Comparison of ENCODE assay signal across 2 cellular contexts in the genomic region with DNA sequence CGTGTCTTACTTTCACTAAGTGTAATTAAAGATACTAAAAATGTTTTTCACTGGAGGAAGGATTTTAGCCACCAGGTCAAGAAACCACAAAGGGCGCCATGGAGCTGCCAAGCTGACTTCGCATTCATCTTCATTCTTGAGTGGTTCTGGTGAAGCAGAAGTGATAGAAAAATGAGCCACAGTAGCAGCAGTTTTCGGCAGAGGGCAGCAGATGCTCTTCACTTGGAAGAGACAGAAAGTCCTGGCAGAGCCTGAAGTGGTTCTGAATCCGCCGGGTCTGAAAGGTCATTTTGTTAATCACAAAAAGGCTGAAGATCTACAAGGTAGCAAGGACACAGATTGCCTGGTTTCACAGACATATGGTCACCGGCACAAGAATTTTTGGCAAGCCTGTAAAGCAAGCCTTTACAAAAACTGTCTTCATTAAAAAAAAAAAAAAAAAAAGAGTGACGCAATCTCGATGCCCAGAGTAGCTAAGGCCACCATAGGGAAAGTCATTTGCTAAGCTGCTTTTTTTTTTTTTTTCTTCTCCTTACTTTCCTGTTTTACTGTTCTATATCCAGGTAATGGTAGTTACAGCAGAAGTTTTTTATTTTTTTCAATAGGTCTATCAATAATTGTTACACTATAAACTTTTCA.
TF ChIP-seq lines count a peak whose summit lies in the region.

No MANE protein-coding gene starts in this region.

TF ChIP-seq in Ishikawa, 13 proteins besides CTCF, POLR2A, EP300 and RAD21 (continued from another document):
- no peak for TF ChIP-seq NFIC (IDR thresholded peaks at IDR 0.05)
- TF ChIP-seq, protein P1, sequence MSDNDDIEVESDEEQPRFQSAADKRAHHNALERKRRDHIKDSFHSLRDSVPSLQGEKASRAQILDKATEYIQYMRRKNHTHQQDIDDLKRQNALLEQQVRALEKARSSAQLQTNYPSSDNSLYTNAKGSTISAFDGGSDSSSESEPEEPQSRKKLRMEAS (IDR thresholded peaks at IDR 0.05): no peak

TF ChIP-seq in SK-N-SH treated with all-trans-retinoic acid at 6 μM for 48 hours, 23 proteins besides CTCF, POLR2A, EP300 and RAD21 (continued from another document):
- TF ChIP-seq, protein P2, sequence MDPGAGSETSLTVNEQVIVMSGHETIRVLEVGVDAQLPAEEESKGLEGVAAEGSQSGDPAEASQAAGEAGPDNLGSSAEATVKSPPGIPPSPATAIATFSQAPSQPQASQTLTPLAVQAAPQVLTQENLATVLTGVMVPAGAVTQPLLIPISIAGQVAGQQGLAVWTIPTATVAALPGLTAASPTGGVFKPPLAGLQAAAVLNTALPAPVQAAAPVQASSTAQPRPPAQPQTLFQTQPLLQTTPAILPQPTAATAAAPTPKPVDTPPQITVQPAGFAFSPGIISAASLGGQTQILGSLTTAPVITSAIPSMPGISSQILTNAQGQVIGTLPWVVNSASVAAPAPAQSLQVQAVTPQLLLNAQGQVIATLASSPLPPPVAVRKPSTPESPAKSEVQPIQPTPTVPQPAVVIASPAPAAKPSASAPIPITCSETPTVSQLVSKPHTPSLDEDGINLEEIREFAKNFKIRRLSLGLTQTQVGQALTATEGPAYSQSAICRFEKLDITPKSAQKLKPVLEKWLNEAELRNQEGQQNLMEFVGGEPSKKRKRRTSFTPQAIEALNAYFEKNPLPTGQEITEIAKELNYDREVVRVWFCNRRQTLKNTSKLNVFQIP (CRISPR knock-in tag; IDR thresholded peaks at IDR 0.05; ENCODE audit: borderline replicate concordance, low read depth): no peak
- TF ChIP-seq ZNF70 (CRISPR knock-in tag; IDR thresholded peaks at IDR 0.05) (no peak), CSDC2 (CRISPR knock-in tag; IDR thresholded peaks at IDR 0.05) (no peak), ARNTL (CRISPR knock-in tag; IDR thresholded peaks at IDR 0.05; ENCODE audit: borderline replicate concordance, low read depth) (no peak), ZNF565 (CRISPR knock-in tag; conservative IDR thresholded peaks at IDR 0.05; ENCODE audit: low read depth) (no peak), OSR1 (CRISPR knock-in tag; IDR thresholded peaks at IDR 0.05) (no peak), SNAI2 (CRISPR knock-in tag; IDR thresholded peaks at IDR 0.05) (no peak)
